37 cellular contexts compared by ENCODE assay signal in genomic region chr13:107141767-107142166, GRCh38.
"Had no signal": no experiment of that assay in that cellular context is flagged by ENCODE, and none has a peak within 500 bp of the region (broad histone marks: within the 10 kb centered on the region; RNA-seq: fewer than 3 reads in every experiment).

No MANE protein-coding gene starts in this region.

- H3K4me1 Mint-ChIP-seq: activated B cell treated with CpG ODN at 0.5 μM for 24 hours; activated CD4-positive, alpha-beta T cell treated with anti-CD3 and anti-CD28 coated beads, Interleukin-2, amount 10 ng/mL, durations not matched to agents 24 days and 14 days; activated naive CD8-positive, alpha-beta T cell treated with anti-CD3 and anti-CD28 coated beads for 36 hours; activated T-helper 17 cell treated with anti-CD3 and anti-CD28 coated beads, Interleukin-2, amount 50 U/mL, for 72 hours had no signal

- H3K27me3 ChIP-seq: adrenal gland, body of pancreas, brain microvascular endothelial cell, breast epithelium had no signal

- H3K4me3 ChIP-seq: adrenal gland, body of pancreas, breast epithelium had no signal

- ATAC-seq: activated CD8-positive, alpha-beta T cell treated with anti-CD3 and anti-CD28 coated beads for 36 hours; activated naive CD4-positive, alpha-beta T cell treated with anti-CD3 and anti-CD28 coated beads, Interleukin-2, amount 50 U/mL, for 72 hours; activated T-cell treated with anti-CD3 and anti-CD28 coated beads, Interleukin-2, amount 50 U/mL, for 4 hours; activated T-cell treated with anti-CD3 and anti-CD28 coated beads, Interleukin-2, amount 50 U/mL, for 72 hours; activated T-helper 17 cell treated with anti-CD3 and anti-CD28 coated beads, Interleukin-2, amount 50 U/mL, for 72 hours; body of pancreas had no signal

- H3K27ac Mint-ChIP-seq: activated B cell treated with CpG ODN at 0.5 μM for 24 hours; activated CD4-positive, alpha-beta memory T cell treated with anti-CD3 and anti-CD28 coated beads for 36 hours; activated CD4-positive, alpha-beta T cell treated with anti-CD3 and anti-CD28 coated beads, Interleukin-2, amount 10 ng/mL, durations not matched to agents 24 days and 14 days; activated CD8-positive, alpha-beta T cell treated with anti-CD3 and anti-CD28 coated beads for 36 hours; activated naive CD4-positive, alpha-beta T cell treated with anti-CD3 and anti-CD28 coated beads for 36 hours; activated naive CD4-positive, alpha-beta T cell treated with anti-CD3 and anti-CD28 coated beads, Interleukin-2, amount 50 U/mL, for 72 hours; activated naive CD8-positive, alpha-beta T cell treated with anti-CD3 and anti-CD28 coated beads for 36 hours; activated T-cell treated with anti-CD3 and anti-CD28 coated beads, Interleukin-2, amount 50 U/mL, for 72 hours; activated T-helper 1 cell treated with anti-CD3 and anti-CD28 coated beads, Interleukin-12 subunit alpha, Interleukin-12 subunit beta, Interleukin-2, Interleukin-4 antibody, amounts not matched to agents 30 ng/mL and 10 ng/mL and 1 ng/mL, durations not matched to agents 14 hours and 24 hours and 36 hours; activated T-helper 17 cell treated with anti-CD3 and anti-CD28 coated beads, Interleukin-2, amount 50 U/mL, for 72 hours; T-helper 1 cell treated with Interleukin-12 subunit alpha and Interleukin-12 subunit beta and Interleukin-4 antibody, amounts not matched to agents 30 μg/mL and 1 μg/mL, for 36 hours; T-helper 2 cell treated with Interferon-gamma antibody and Interleukin-4, amounts not matched to agents 5 μg/mL and 100 μg/mL, for 36 hours had no signal

- H3K36me3 Mint-ChIP-seq: activated CD4-positive, alpha-beta memory T cell treated with anti-CD3 and anti-CD28 coated beads for 36 hours; activated naive CD4-positive, alpha-beta T cell treated with anti-CD3 and anti-CD28 coated beads, Interleukin-2, amount 50 U/mL, for 72 hours; activated naive CD8-positive, alpha-beta T cell treated with anti-CD3 and anti-CD28 coated beads for 36 hours had no signal

- H3K4me3 Mint-ChIP-seq: activated B cell treated with CpG ODN at 0.5 μM for 24 hours; activated CD4-positive, alpha-beta memory T cell treated with anti-CD3 and anti-CD28 coated beads for 36 hours; activated CD4-positive, alpha-beta T cell treated with anti-CD3 and anti-CD28 coated beads, Interleukin-2, amount 10 ng/mL, durations not matched to agents 24 days and 14 days; activated CD8-positive, alpha-beta T cell treated with anti-CD3 and anti-CD28 coated beads for 36 hours; activated naive CD4-positive, alpha-beta T cell treated with anti-CD3 and anti-CD28 coated beads for 36 hours; activated naive CD8-positive, alpha-beta T cell treated with anti-CD3 and anti-CD28 coated beads for 36 hours; activated T-cell treated with anti-CD3 and anti-CD28 coated beads, Interleukin-2, amount 50 U/mL, for 4 hours; activated T-cell treated with anti-CD3 and anti-CD28 coated beads, Interleukin-2, amount 50 U/mL, for 72 hours; activated T-helper 1 cell treated with anti-CD3 and anti-CD28 coated beads, Interleukin-12 subunit alpha, Interleukin-12 subunit beta, Interleukin-2, Interleukin-4 antibody, amounts not matched to agents 30 ng/mL and 10 ng/mL and 1 ng/mL, durations not matched to agents 14 hours and 24 hours and 36 hours; activated T-helper 17 cell treated with anti-CD3 and anti-CD28 coated beads, Interleukin-2, amount 50 U/mL, for 72 hours; T-helper 1 cell treated with Interleukin-12 subunit alpha and Interleukin-12 subunit beta and Interleukin-4 antibody, amounts not matched to agents 30 μg/mL and 1 μg/mL, for 36 hours; T-helper 2 cell treated with Interferon-gamma antibody and Interleukin-4, amounts not matched to agents 5 μg/mL and 100 μg/mL, for 36 hours had no signal

- H3K9me3 Mint-ChIP-seq: activated B cell treated with CpG ODN at 0.5 μM for 24 hours; activated CD4-positive, alpha-beta T cell treated with anti-CD3 and anti-CD28 coated beads, Interleukin-2, amount 10 ng/mL, durations not matched to agents 24 days and 14 days; activated CD8-positive, alpha-beta T cell treated with anti-CD3 and anti-CD28 coated beads for 36 hours; activated naive CD4-positive, alpha-beta T cell treated with anti-CD3 and anti-CD28 coated beads for 36 hours; activated naive CD8-positive, alpha-beta T cell treated with anti-CD3 and anti-CD28 coated beads for 36 hours; activated T-helper 1 cell treated with anti-CD3 and anti-CD28 coated beads, Interleukin-12 subunit alpha, Interleukin-12 subunit beta, Interleukin-2, Interleukin-4 antibody, amounts not matched to agents 30 ng/mL and 10 ng/mL and 1 ng/mL, durations not matched to agents 14 hours and 24 hours and 36 hours; T-helper 1 cell treated with Interleukin-12 subunit alpha and Interleukin-12 subunit beta and Interleukin-4 antibody, amounts not matched to agents 30 μg/mL and 1 μg/mL, for 36 hours had no signal

- H3K4me1 ChIP-seq: adrenal gland, body of pancreas, breast epithelium had no signal

- DNase-seq: activated B cell treated with CpG ODN at 0.5 μM for 24 hours; activated CD4-positive, alpha-beta memory T cell treated with anti-CD3 and anti-CD28 coated beads for 36 hours; activated CD4-positive, alpha-beta T cell treated with anti-CD3 and anti-CD28 coated beads for 4 hours; activated CD4-positive, alpha-beta T cell treated with anti-CD3 and anti-CD28 coated beads, Interleukin-2, amount 10 ng/mL, durations not matched to agents 24 days and 14 days; activated CD4-positive, alpha-beta T cell treated with anti-CD3 and anti-CD28 coated beads, Interleukin-2, amount 50 U/mL, for 1 hour; activated CD4-positive, alpha-beta T cell treated with anti-CD3 and anti-CD28 coated beads, Interleukin-2, amount 50 U/mL, for 4 hours; activated CD4-positive, CD25-positive, alpha-beta regulatory T cell treated with anti-CD3 and anti-CD28 coated beads, Interleukin-2, amount 50 U/mL, for 72 hours; activated CD8-positive, alpha-beta memory T cell treated with anti-CD3 and anti-CD28 coated beads, Interleukin-2, amount 50 U/mL, for 4 hours; activated CD8-positive, alpha-beta T cell treated with anti-CD3 and anti-CD28 coated beads for 36 hours; activated effector memory CD4-positive, alpha-beta T cell treated with anti-CD3 and anti-CD28 coated beads, Interleukin-2, amount 50 U/mL, for 16 hours; activated gamma-delta T cell treated with Interleukin-2 at 50 U/mL for 16 hours; activated naive CD4-positive, alpha-beta T cell; activated naive CD4-positive, alpha-beta T cell treated with anti-CD3 and anti-CD28 coated beads for 36 hours; activated naive CD4-positive, alpha-beta T cell treated with anti-CD3 and anti-CD28 coated beads, Interleukin-2, amount 50 U/mL, for 16 hours; activated naive CD8-positive, alpha-beta T cell treated with anti-CD3 and anti-CD28 coated beads for 36 hours; activated T-cell treated with anti-CD3 and anti-CD28 coated beads for 4 hours; activated T-cell treated with anti-CD3 and anti-CD28 coated beads, Interleukin-2, amount 50 U/mL, for 1 hour; activated T-cell treated with anti-CD3 and anti-CD28 coated beads, Interleukin-2, amount 50 U/mL, for 4 hours; activated T-cell treated with anti-CD3 and anti-CD28 coated beads, Interleukin-2, amount 50 U/mL, for 72 hours; adrenal gland; amniotic stem cell; aorta; body of pancreas; brain microvascular endothelial cell; central memory CD4-positive, alpha-beta T cell; T-helper 1 cell; T-helper 2 cell; T-helper 9 cell had no signal

- H3K27ac ChIP-seq: adrenal gland, body of pancreas, brain microvascular endothelial cell, breast epithelium, VCaP had no signal

- H3K9me3 ChIP-seq: adrenal gland, body of pancreas, breast epithelium had no signal

- H3K27me3 Mint-ChIP-seq: activated B cell treated with CpG ODN at 0.5 μM for 24 hours; activated CD4-positive, alpha-beta memory T cell treated with anti-CD3 and anti-CD28 coated beads for 36 hours; activated CD4-positive, alpha-beta T cell treated with anti-CD3 and anti-CD28 coated beads, Interleukin-2, amount 10 ng/mL, durations not matched to agents 24 days and 14 days; activated CD8-positive, alpha-beta T cell treated with anti-CD3 and anti-CD28 coated beads for 36 hours; activated naive CD8-positive, alpha-beta T cell treated with anti-CD3 and anti-CD28 coated beads for 36 hours; activated T-helper 17 cell treated with anti-CD3 and anti-CD28 coated beads, Interleukin-2, amount 50 U/mL, for 72 hours had no signal

- H3K36me3 ChIP-seq: adrenal gland, brain microvascular endothelial cell, breast epithelium had no signal

- FAIRE-seq: astrocyte, TTC549 had no signal
